28 cellular contexts compared by ENCODE assay signal in the genomic region with DNA sequence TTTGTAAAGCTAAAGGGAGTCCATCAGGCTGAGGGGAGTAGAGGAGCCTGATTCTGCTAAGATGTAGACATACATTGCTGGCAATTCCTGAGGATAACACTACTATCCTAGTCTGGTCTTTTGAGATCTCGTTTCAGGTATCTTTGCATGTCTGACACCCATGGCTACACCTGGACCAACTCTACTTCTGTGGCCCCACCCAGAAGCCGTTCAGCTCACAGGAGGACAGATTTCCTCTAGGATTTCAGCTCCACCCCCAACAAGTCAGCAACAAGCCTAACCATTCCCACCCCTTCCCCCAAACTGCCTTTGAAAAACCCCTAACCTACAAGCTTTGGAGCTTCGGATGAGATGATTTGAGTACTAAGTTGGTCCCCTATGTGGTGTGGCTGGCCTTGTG.
"Had no signal": no experiment of that assay in that cellular context is flagged by ENCODE, and none has a peak within 500 bp of the region (broad histone marks: within the 10 kb centered on the region; RNA-seq: fewer than 3 reads in every experiment).

No MANE protein-coding gene starts in this region.

- H3K9ac ChIP-seq: neural progenitor cell, parathyroid adenoma had no signal

- H3K27me3 ChIP-seq: neural progenitor cell, ovary, right lobe of liver, sigmoid colon, stomach, thyroid gland, tibial nerve, upper lobe of right lung, uterus had no signal

- H3K4me1 ChIP-seq: neural progenitor cell, parathyroid adenoma, psoas muscle, right lobe of liver, sigmoid colon, stomach, thyroid gland, tibial nerve, upper lobe of right lung, uterus had no signal

- H3K4me1 Mint-ChIP-seq: natural killer cell; nephron; neural progenitor cell; stimulated activated effector memory CD8-positive, alpha-beta T cell treated with anti-CD3 and anti-CD28 coated beads, Interleukin-12 subunit alpha, Interleukin-12 subunit beta, amount 100 ng/mL, for 72 hours; stimulated activated naive B cell treated with anti-CD40 and anti-IgM and Interleukin-4, amounts not matched to agents 10 μg/mL and 1 μg/mL and 100 μg/mL, for 72 hours had no signal

- H3K4me2 ChIP-seq: neural progenitor cell had no signal

- H3K9me3 ChIP-seq: ovary, psoas muscle, right lobe of liver, sigmoid colon, stomach, thoracic aorta, thyroid gland, tibial nerve, upper lobe of right lung, uterus had no signal

- H3K27ac Mint-ChIP-seq: natural killer cell; nephron; neural progenitor cell; progenitor cell of endocrine pancreas; stimulated activated effector memory CD8-positive, alpha-beta T cell treated with anti-CD3 and anti-CD28 coated beads, Interleukin-12 subunit alpha, Interleukin-12 subunit beta, amount 100 ng/mL, for 72 hours; stimulated activated naive B cell treated with anti-CD40 and anti-IgM and Interleukin-4, amounts not matched to agents 10 μg/mL and 1 μg/mL and 100 μg/mL, for 72 hours; stimulated activated naive CD8-positive, alpha-beta T cell treated with anti-CD3 and anti-CD28 coated beads, Interleukin-15, Interleukin-2, amounts not matched to agents 100 ng/mL and 50 ng/mL, for 24 hours; type B pancreatic cell had no signal

- H3K36me3 Mint-ChIP-seq: natural killer cell; neural progenitor cell; stimulated activated effector memory CD8-positive, alpha-beta T cell treated with anti-CD3 and anti-CD28 coated beads, Interleukin-12 subunit alpha, Interleukin-12 subunit beta, amount 100 ng/mL, for 72 hours; stimulated activated naive B cell treated with anti-CD40 and anti-IgM and Interleukin-4, amounts not matched to agents 10 μg/mL and 1 μg/mL and 100 μg/mL, for 72 hours; type B pancreatic cell had no signal

- ATAC-seq: natural killer cell; psoas muscle; right cardiac atrium; right lobe of liver; stimulated activated effector memory CD8-positive, alpha-beta T cell treated with anti-CD3 and anti-CD28 coated beads, Interleukin-12 subunit alpha, Interleukin-12 subunit beta, amount 100 ng/mL, for 72 hours; stimulated activated naive B cell treated with anti-CD40 and anti-IgM and Interleukin-4, amounts not matched to agents 10 μg/mL and 1 μg/mL and 100 μg/mL, for 72 hours; upper lobe of right lung had no signal

- H3K79me2 ChIP-seq: parathyroid adenoma had no signal

- H3K27me3 Mint-ChIP-seq: progenitor cell of endocrine pancreas; stimulated activated naive B cell treated with anti-CD40 and anti-IgM and Interleukin-4, amounts not matched to agents 10 μg/mL and 1 μg/mL and 100 μg/mL, for 72 hours; stimulated activated naive CD8-positive, alpha-beta T cell treated with anti-CD3 and anti-CD28 coated beads, Interleukin-15, Interleukin-2, amounts not matched to agents 100 ng/mL and 50 ng/mL, for 24 hours; type B pancreatic cell had no signal

- H3K9me3 Mint-ChIP-seq: nephron; neural progenitor cell; stimulated activated effector memory CD8-positive, alpha-beta T cell treated with anti-CD3 and anti-CD28 coated beads, Interleukin-12 subunit alpha, Interleukin-12 subunit beta, amount 100 ng/mL, for 72 hours; stimulated activated naive B cell treated with anti-CD40 and anti-IgM and Interleukin-4, amounts not matched to agents 10 μg/mL and 1 μg/mL and 100 μg/mL, for 72 hours; stimulated activated naive CD8-positive, alpha-beta T cell treated with anti-CD3 and anti-CD28 coated beads, Interleukin-15, Interleukin-2, amounts not matched to agents 100 ng/mL and 50 ng/mL, for 24 hours; type B pancreatic cell had no signal

- H3K4me3 ChIP-seq: neural progenitor cell, ovary, psoas muscle, right lobe of liver, sigmoid colon, stomach, thoracic aorta, thyroid gland, tibial nerve, upper lobe of right lung, uterus had no signal

- H3K36me3 ChIP-seq: neural progenitor cell, ovary, right lobe of liver, sigmoid colon, stomach, thoracic aorta, thyroid gland, tibial nerve, upper lobe of right lung, uterus had no signal

- H3K27ac ChIP-seq: neural progenitor cell, ovary, parathyroid adenoma, psoas muscle, right lobe of liver, sigmoid colon, stomach, thoracic aorta, thyroid gland, tibial nerve, upper lobe of right lung, uterus had no signal

- H2AFZ ChIP-seq: neural progenitor cell, parathyroid adenoma had no signal

- DNase-seq: natural killer cell; occipital lobe; ovary; posterior cingulate gyrus; psoas muscle; right cardiac atrium; right lobe of liver; sigmoid colon; small intestine; stimulated activated CD4-positive, alpha-beta T cell treated with anti-CD3 and anti-CD28 coated beads, Interleukin-15, amount 100 ng/mL, for 24 hours; stimulated activated CD4-positive, alpha-beta T cell treated with anti-CD3 and anti-CD28 coated beads, Interleukin-2, amount 100 ng/mL, for 24 hours; stimulated activated CD4-positive, alpha-beta T cell treated with anti-CD3 and anti-CD28 coated beads, Interleukin-2, amount 100 ng/mL, for 48 hours; stimulated activated CD4-positive, alpha-beta T cell treated with anti-CD3 and anti-CD28 coated beads, Interleukin-4, amount 100 ng/mL, for 24 hours; stimulated activated naive B cell treated with anti-CD40 and anti-IgM and Interleukin-4, amounts not matched to agents 10 μg/mL and 1 μg/mL and 100 μg/mL, for 72 hours; stimulated activated naive CD4-positive, alpha-beta T cell treated with Interleukin-2 at 50 U/mL for 16 hours; stomach; thyroid gland; upper lobe of right lung; uterus had no signal

- H3K4me3 Mint-ChIP-seq: natural killer cell; nephron; neural progenitor cell; stimulated activated effector memory CD8-positive, alpha-beta T cell treated with anti-CD3 and anti-CD28 coated beads, Interleukin-12 subunit alpha, Interleukin-12 subunit beta, amount 100 ng/mL, for 72 hours; stimulated activated naive B cell treated with anti-CD40 and anti-IgM and Interleukin-4, amounts not matched to agents 10 μg/mL and 1 μg/mL and 100 μg/mL, for 72 hours; stimulated activated naive CD8-positive, alpha-beta T cell treated with anti-CD3 and anti-CD28 coated beads, Interleukin-15, Interleukin-2, amounts not matched to agents 100 ng/mL and 50 ng/mL, for 24 hours; type B pancreatic cell had no signal
